In the genomic region with DNA sequence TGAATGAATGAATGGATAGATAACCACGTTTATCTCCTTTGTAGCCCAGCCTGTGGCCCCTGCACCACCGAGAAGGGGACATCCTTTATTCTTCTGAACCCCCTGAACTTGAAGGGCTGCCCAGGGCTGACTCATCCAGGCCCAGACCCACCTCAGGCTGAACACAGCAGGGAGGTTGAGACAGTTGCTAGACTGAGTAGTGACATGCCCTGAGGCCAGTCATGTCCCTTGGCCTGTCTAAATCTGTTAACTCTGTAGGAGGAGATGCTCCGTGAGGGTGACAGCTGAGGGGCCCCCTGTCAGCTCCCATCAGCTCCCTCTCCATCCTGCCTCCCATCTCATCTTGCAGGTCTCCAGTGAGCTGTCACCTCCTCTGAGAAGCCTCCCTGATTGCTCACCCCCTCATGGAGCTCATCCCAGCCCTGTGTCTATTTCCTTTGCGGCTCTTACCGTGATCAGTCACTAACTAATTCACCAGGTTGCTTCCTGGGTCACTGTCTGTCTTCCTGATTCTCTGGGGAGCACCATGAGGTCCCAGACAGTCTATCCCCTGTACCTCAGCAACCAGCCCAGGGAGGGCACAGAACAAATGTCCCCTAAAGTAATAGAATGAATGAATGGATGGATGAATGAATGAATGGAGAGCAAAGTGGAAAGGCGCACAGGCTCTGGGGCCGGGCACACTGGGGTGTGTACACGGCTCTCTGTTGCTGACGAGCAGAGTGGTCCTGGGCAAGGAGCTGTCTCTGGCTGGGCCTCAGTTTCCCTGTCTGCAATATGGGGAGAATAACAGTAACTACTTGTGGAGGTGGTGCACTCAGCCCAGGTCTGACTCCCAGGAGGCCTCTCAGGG, we compare ENCODE assay signal across 1 cellular context.
TF ChIP-seq lines count a peak whose summit lies in the region.

No MANE protein-coding gene starts in this region.

TF ChIP-seq in HepG2, 621 proteins besides CTCF, POLR2A, EP300 and RAD21:
- TF ChIP-seq ZFP36 (IDR thresholded peaks at IDR 0.05; ENCODE audit: borderline replicate concordance, low read depth, low read length, partially characterized antibody) (peak; percentile 30), ZNF629 (CRISPR knock-in tag; conservative IDR thresholded peaks at IDR 0.05) (0 out of 2 replicates have a peak, but pooled peaks have one; percentile 28), ZNF24 (IDR thresholded peaks at IDR 0.05) (0 out of 2 replicates have a peak, but pooled peaks have one; percentile 51), PAWR (CRISPR knock-in tag; IDR thresholded peaks at IDR 0.05; ENCODE audit: borderline replicate concordance) (no peak), ZHX2 (IDR thresholded peaks at IDR 0.05; ENCODE audit: low read depth) (no peak), ZHX2 (CRISPR knock-in tag; IDR thresholded peaks at IDR 0.05; ENCODE audit: borderline replicate concordance) (no peak)
- TF ChIP-seq, protein P1, sequence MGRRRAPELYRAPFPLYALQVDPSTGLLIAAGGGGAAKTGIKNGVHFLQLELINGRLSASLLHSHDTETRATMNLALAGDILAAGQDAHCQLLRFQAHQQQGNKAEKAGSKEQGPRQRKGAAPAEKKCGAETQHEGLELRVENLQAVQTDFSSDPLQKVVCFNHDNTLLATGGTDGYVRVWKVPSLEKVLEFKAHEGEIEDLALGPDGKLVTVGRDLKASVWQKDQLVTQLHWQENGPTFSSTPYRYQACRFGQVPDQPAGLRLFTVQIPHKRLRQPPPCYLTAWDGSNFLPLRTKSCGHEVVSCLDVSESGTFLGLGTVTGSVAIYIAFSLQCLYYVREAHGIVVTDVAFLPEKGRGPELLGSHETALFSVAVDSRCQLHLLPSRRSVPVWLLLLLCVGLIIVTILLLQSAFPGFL (CRISPR knock-in tag; IDR thresholded peaks at IDR 0.05): no peak
TF ChIP-seq in HepG2: peak in this region for 3.
